8 cellular contexts compared by ENCODE assay signal in the genomic region with DNA sequence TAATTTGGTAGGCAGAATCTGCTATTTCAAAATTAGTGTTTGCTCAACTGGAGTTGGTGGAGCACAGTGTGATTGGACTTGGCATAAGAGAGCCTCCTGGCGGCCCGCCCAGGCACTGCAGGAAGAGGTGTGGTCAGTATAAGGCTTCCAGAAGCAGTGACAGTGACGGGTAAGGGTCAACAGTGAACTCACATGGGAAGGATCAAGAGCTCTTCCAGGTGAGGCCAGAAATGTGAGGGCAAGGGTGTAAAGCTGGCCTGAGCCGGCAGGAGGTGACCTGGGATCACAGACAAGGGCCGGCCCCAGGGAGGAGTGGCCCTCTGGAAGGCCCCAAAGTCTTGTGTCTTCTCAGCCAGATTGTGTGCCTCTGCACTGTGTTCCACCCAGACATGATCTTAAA.
DNase-seq lines count a peak whose midpoint lies in the region; ATAC-seq and TF ChIP-seq lines count a peak whose summit lies in the region.

No MANE protein-coding gene starts in this region.

- H3K27me3 ChIP-seq in GM23248 (replicated peaks; ENCODE audit: insufficient read depth) (no peaks in the 10 kb centered on the region), colonic mucosa (no peaks in the 10 kb centered on the region)

- TF ChIP-seq CTCF in colonic mucosa (IDR thresholded peaks at IDR 0.05) (peak; percentile 81), lower leg skin (IDR thresholded peaks at IDR 0.05) (no peak)

- H3K27ac ChIP-seq in GM23248 (no peak overlapping the region), colonic mucosa (no peak overlapping the region)

- H3K9me2 ChIP-seq in GM23248 (ENCODE audit: insufficient read depth): no peaks in the 10 kb centered on the region

- no peaks in the 10 kb centered on the region for H3F3A ChIP-seq in GM23248 (ENCODE audit: insufficient read depth)

- no peak for ATAC-seq in GM21717 (IDR thresholded peaks at IDR 0.05; ENCODE audit: unreplicated experiment)

- TF ChIP-seq POLR2A in lower leg skin (IDR thresholded peaks at IDR 0.05): no peak

- intact Hi-C loops in colonic mucosa (cut with DNase I): loop anchor here (10.0 kb wide), 2 partner anchors 60 to 180 kb away; no protein-coding TSS in a partner anchor
- intact Hi-C loops in lower leg skin (cut with DNase I; ENCODE audit: low total_unique reads): no loop called here

- 15 to 16% methylated on average over 5 of the region's 5 CpGs for WGBS in GM23248 (ENCODE audit: low coverage in 1 of 2, low lambda C conversion rate in 2 of 2, missing lambda C conversion rate in 2 of 2), 2 experiments
- WGBS in lower leg skin, 2 donors: 34 to 37% methylated on average over 5 of the region's 5 CpGs

- peaks cover 6% of the 10 kb centered on the region for H3K4me1 ChIP-seq in GM23248 (ENCODE audit: insufficient read depth)
- no peaks in the 10 kb centered on the region for H3K4me1 ChIP-seq in colonic mucosa

- H3K9ac ChIP-seq in GM23248 (no peak overlapping the region), colonic mucosa (ENCODE audit: low read depth in 2 of 2, low read length in 2 of 2) (no peak overlapping the region)

- no peaks in the 10 kb centered on the region for H3K79me2 ChIP-seq in GM23248 (ENCODE audit: insufficient read depth)

- no peak overlapping the region for H3K4me2 ChIP-seq in GM23248 (ENCODE audit: unreplicated experiment)

- H3K36me3 ChIP-seq in GM23248 (ENCODE audit: low read depth) (no peaks in the 10 kb centered on the region), colonic mucosa (no peaks in the 10 kb centered on the region)

- in situ Hi-C loops in GM23248 (cut with MboI): no loop called here

- no peaks in the 10 kb centered on the region for H4K20me1 ChIP-seq in GM23248 (ENCODE audit: insufficient read depth)

- no peak overlapping the region for H3K4me3 ChIP-seq in GM23248
- no peak overlapping the region for H3K4me3 ChIP-seq in colonic mucosa
- H3K4me3 ChIP-seq in lower leg skin (ENCODE audit: low read depth, poor library complexity, severe bottlenecking): no peak overlapping the region

- DNase-seq in EL: peak; percentile 62
- DNase-seq in GM23248: peak; percentile 83
- DNase-seq in NCI-H1436 treated with DMSO at 0.1 percent for 48 hours (lab: John Stamatoyannopoulos, UW): peak; percentile 47
- peak; percentile 42 for DNase-seq in activated CD4-positive, alpha-beta T cell treated with anti-CD3 and anti-CD28 coated beads for 1 hour
- peak; percentile 88 for DNase-seq in colonic mucosa
- DNase-seq in lower leg skin (ENCODE audit: low spot score in 2 of 2): peak; percentile 71 to 93
- peak; percentile 26 to 43 for DNase-seq in stimulated activated CD8-positive, alpha-beta memory T cell treated with anti-CD3 and anti-CD28 coated beads, Interleukin-2, amount 100 ng/mL, for 1 hour (ENCODE audit: low read depth in 2 of 2)

- H3K9me3 ChIP-seq in GM23248 (ENCODE audit: low read depth): no peaks in the 10 kb centered on the region
- H3K9me3 ChIP-seq in colonic mucosa: no peaks in the 10 kb centered on the region

- H2AFZ ChIP-seq in GM23248: 0 out of 2 replicates have a peak overlapping the region, but pooled peaks have one; percentile 39

Comparison
In these comparisons a context has a peak if more than half of its experiments do, and no peak if none do; other contexts are left out.
1. DNase-seq: peak in every context shown above with its lines; median percentile 88 in colonic mucosa; 83 in GM23248; 82 in lower leg skin; 62 in EL; 47 in NCI-H1436 treated with DMSO at 0.1 percent for 48 hours; 42 in activated CD4-positive, alpha-beta T cell treated with anti-CD3 and anti-CD28 coated beads for 1 hour; 34 in stimulated activated CD8-positive, alpha-beta memory T cell treated with anti-CD3 and anti-CD28 coated beads, Interleukin-2, amount 100 ng/mL, for 1 hour.